Comparison of ENCODE assay signal across 28 cellular contexts in genomic region chr10:76089626-76090185, GRCh38.
DNase-seq lines count a peak whose midpoint lies in the region; ATAC-seq and TF ChIP-seq lines count a peak whose summit lies in the region.
"Had no signal": no experiment of that assay in that cellular context is flagged by ENCODE, and none has a peak within 500 bp of the region (broad histone marks: within the 10 kb centered on the region; RNA-seq: fewer than 3 reads in every experiment).

No MANE protein-coding gene starts in this region.

- H3K4me3 ChIP-seq in mesenchymal stem cell (ENCODE audit: insufficient read depth in 1 of 2, low read depth in 1 of 2, low read length in 2 of 2) (no peak overlapping the region), PC-3 (ENCODE audit: low read length) (no peak overlapping the region)
- H3K4me3 ChIP-seq: left ventricle myocardium inferior, SK-N-MC, testis, uterus had no signal

- no peaks in the 10 kb centered on the region for H3K36me3 ChIP-seq in mesenchymal stem cell (ENCODE audit: control insufficient read depth in 1 of 2, insufficient read depth in 2 of 2, low read depth in 1 of 2, low read length in 2 of 2)
- H3K36me3 ChIP-seq in PC-3 (ENCODE audit: low read depth, low read length), result no peaks in the 10 kb centered on the region
- H3K36me3 ChIP-seq: brain microvascular endothelial cell, left ventricle myocardium inferior, uterus had no signal

- peak overlapping the region; percentile 83 for H4K8ac ChIP-seq in mesenchymal stem cell (ENCODE audit: low read length)

- H3K4me2 ChIP-seq in mesenchymal stem cell (ENCODE audit: low read length, poor library complexity, severe bottlenecking) (no peak overlapping the region), PC-3 (ENCODE audit: low read length) (no peak overlapping the region)

- H3K9me3 ChIP-seq in mesenchymal stem cell (ENCODE audit: control insufficient read depth, low read length) (no peaks in the 10 kb centered on the region), PC-3 (ENCODE audit: low read length) (no peaks in the 10 kb centered on the region)
- H3K9me3 ChIP-seq: left ventricle myocardium inferior, testis, uterus had no signal

- no peak overlapping the region for H2BK5ac ChIP-seq in mesenchymal stem cell (ENCODE audit: low read depth, low read length, poor library complexity, severe bottlenecking)

- peak overlapping the region; percentile 59 for H2BK120ac ChIP-seq in mesenchymal stem cell (ENCODE audit: low read depth, low read length)

- H3K18ac ChIP-seq in mesenchymal stem cell (ENCODE audit: low read depth in 1 of 2, low read length in 2 of 2), result peak overlapping the region; percentile 52 to 83

- CTCF ChIA-PET in PC-3 (lab: Charles Lee), result no interaction called here

- no peak overlapping the region for H3K14ac ChIP-seq in mesenchymal stem cell (ENCODE audit: low read length in 2 of 2)

- H3K4me1 ChIP-seq in mesenchymal stem cell (ENCODE audit: control insufficient read depth, insufficient read depth, low read depth, low read length), result peaks cover 4% of the 10 kb centered on the region
- no peaks in the 10 kb centered on the region for H3K4me1 ChIP-seq in PC-3 (ENCODE audit: insufficient read depth, low read length)

- H4K20me1 ChIP-seq in PC-3 (ENCODE audit: low read length), result no peaks in the 10 kb centered on the region

- no peak overlapping the region for H3K23ac ChIP-seq in mesenchymal stem cell (ENCODE audit: low read length in 2 of 2)

- H3K27me3 ChIP-seq in mesenchymal stem cell (ENCODE audit: control insufficient read depth in 1 of 2, insufficient read depth in 1 of 2, low read length in 2 of 2) (peaks cover 0 to 4% of the 10 kb centered on the region in 2 experiments), PC-3 (ENCODE audit: low read length) (peaks cover 64% of the 10 kb centered on the region)
- H3K27me3 ChIP-seq: brain microvascular endothelial cell, testis, uterus had no signal

- POLR2A ChIA-PET in PC-3 (lab: Charles Lee; ENCODE audit: unreplicated experiment), result no interaction called here

- H3K9ac ChIP-seq in mesenchymal stem cell (ENCODE audit: low read length), result no peak overlapping the region
- no peak overlapping the region for H3K9ac ChIP-seq in PC-3 (ENCODE audit: low read length)

- H3K4ac ChIP-seq in mesenchymal stem cell (ENCODE audit: low read depth in 1 of 2, low read length in 2 of 2), result no peak overlapping the region

- no peak overlapping the region for H2BK15ac ChIP-seq in mesenchymal stem cell (ENCODE audit: low read depth, poor library complexity, severe bottlenecking)

- H3F3A ChIP-seq in PC-3 (ENCODE audit: low read length, unreplicated experiment), result no peaks in the 10 kb centered on the region

- no TSS peak for BruUV-seq in PC-3 (replicated peaks; lab: Mats Ljungman, UMichigan)

- H3K79me1 ChIP-seq in mesenchymal stem cell (replicated peaks; ENCODE audit: low read length, poor library complexity, severe bottlenecking), result no peaks in the 10 kb centered on the region

- TF ChIP-seq CTCF in PC-3 (conservative IDR thresholded peaks at IDR 0.05; ENCODE audit: low read depth, low read length), result no peak

- H2AFZ ChIP-seq in mesenchymal stem cell (ENCODE audit: low read depth, low read length) (no peak overlapping the region), PC-3 (ENCODE audit: low read length) (no peak overlapping the region)

- ATAC-seq in HG02759 (IDR thresholded peaks at IDR 0.05; ENCODE audit: unreplicated experiment) (no peak), PC-3 (no peak), GM18520 (IDR thresholded peaks at IDR 0.05; ENCODE audit: unreplicated experiment) (no peak)
- ATAC-seq: activated CD4-positive, CD25-positive, alpha-beta regulatory T cell treated with anti-CD3 and anti-CD28 coated beads, Interleukin-2, amount 50 U/mL, for 24 hours; naive thymus-derived CD4-positive, alpha-beta T cell; T-helper 17 cell had no signal

- H3K27ac ChIP-seq in mesenchymal stem cell (ENCODE audit: low read length, poor library complexity, severe bottlenecking) (no peak overlapping the region), PC-3 (ENCODE audit: low read length) (no peak overlapping the region)
- H3K27ac ChIP-seq: brain microvascular endothelial cell, epithelial cell of prostate, left ventricle myocardium inferior, RWPE1, SK-N-MC, testis, uterus had no signal

- peak; percentile 66 for DNase-seq in COLO668 (lab: John Stamatoyannopoulos, UW; ENCODE audit: unreplicated experiment)
- DNase-seq in NCI-H1436 (lab: John Stamatoyannopoulos, UW), result peak; percentile 56
- peak; percentile 84 for DNase-seq in NCI-H526 treated with DMSO at 0.1 percent for 48 hours (lab: John Stamatoyannopoulos, UW)
- DNase-seq in mesenchymal stem cell, result no peak
- DNase-seq in NCI-H524 (lab: John Stamatoyannopoulos, UW), result no peak
- no peak for DNase-seq in PC-3
- DNase-seq: activated CD4-positive, alpha-beta memory T cell treated with anti-CD3 and anti-CD28 coated beads for 36 hours; activated CD8-positive, alpha-beta memory T cell treated with anti-CD3 and anti-CD28 coated beads, Interleukin-2, amount 50 U/mL, for 4 hours; activated naive CD4-positive, alpha-beta T cell treated with anti-CD3 and anti-CD28 coated beads, Interleukin-2, amount 10 ng/mL, durations not matched to agents 7 days and 5 days; AML-193; brain microvascular endothelial cell; CD4-positive, alpha-beta T cell; effector CD4-positive, alpha-beta T cell; left ventricle myocardium inferior; naive thymus-derived CD4-positive, alpha-beta T cell; NCI-H1105 treated with DMSO at 0.1 percent for 48 hours; NCI-H446 treated with DMSO at 0.1 percent for 48 hours; nucleus accumbens; stimulated activated naive CD4-positive, alpha-beta T cell treated with Interleukin-2 at 50 U/mL for 16 hours; T-helper 17 cell; testis; uterus had no signal

- 97% methylated on average over 8 of the region's 11 CpGs for WGBS in mesenchymal stem cell

- H3K79me2 ChIP-seq in PC-3 (ENCODE audit: low read length), result no peaks in the 10 kb centered on the region

- intact Hi-C loops in PC-3 (cut with micrococcal nuclease), result loop anchor here (5.0 kb wide), 1 partner anchor 177 kb away; no protein-coding TSS in a partner anchor

- H2AK5ac ChIP-seq in mesenchymal stem cell (ENCODE audit: low read length, severe bottlenecking), result no peak overlapping the region

- peak overlapping the region; percentile 84 for H4K91ac ChIP-seq in mesenchymal stem cell (ENCODE audit: low read length)

- peak overlapping the region; percentile 82 to 91 for H2BK12ac ChIP-seq in mesenchymal stem cell (ENCODE audit: low read length in 2 of 2)

- H3K9me2 ChIP-seq in PC-3 (replicated peaks; ENCODE audit: low read length), result no peaks in the 10 kb centered on the region

Comparison
In these comparisons a context has a peak if more than half of its experiments do, and no peak if none do; other contexts are left out.
1. DNase-seq: peak in COLO668 (single experiment), NCI-H1436 (single experiment) and NCI-H526 treated with DMSO at 0.1 percent for 48 hours (single experiment); none in mesenchymal stem cell (single experiment), NCI-H524 (0 of 2) and PC-3 (single experiment).